In genomic region chr1:38888423-38889333, GRCh38 we compare ENCODE assay signal across 1 cellular context.
A peak's percentile ranks its signal among the peaks of the same experiment; 100 is the strongest.
TF ChIP-seq lines count a peak whose summit lies in the region.

No MANE protein-coding gene starts in this region.

TF ChIP-seq in HepG2, 621 proteins besides CTCF, POLR2A, EP300 and RAD21 (continues in another document):
- TF ChIP-seq NAIF1 (CRISPR knock-in tag; IDR thresholded peaks at IDR 0.05; ENCODE audit: borderline replicate concordance): no peak
- no peak for TF ChIP-seq ZNF704 (CRISPR knock-in tag; IDR thresholded peaks at IDR 0.05; ENCODE audit: borderline replicate concordance)
- TF ChIP-seq KLF13 (CRISPR knock-in tag; IDR thresholded peaks at IDR 0.05): no peak
- no peak for TF ChIP-seq POGZ (CRISPR knock-in tag; IDR thresholded peaks at IDR 0.05)
- no peak for TF ChIP-seq SRY (CRISPR knock-in tag; IDR thresholded peaks at IDR 0.05)
- TF ChIP-seq SOX13 (IDR thresholded peaks at IDR 0.05): no peak
- TF ChIP-seq SOX13 (CRISPR knock-in tag; conservative IDR thresholded peaks at IDR 0.05 in 1 of 2, IDR thresholded peaks at IDR 0.05 in 1 of 2): 0 out of 4 replicates have a peak, but pooled peaks of 1 of the 2 experiments have one; percentile 32
- TF ChIP-seq ZNF607 (CRISPR knock-in tag; IDR thresholded peaks at IDR 0.05; ENCODE audit: borderline replicate concordance): no peak
- TF ChIP-seq ZSCAN25 (CRISPR knock-in tag; IDR thresholded peaks at IDR 0.05): no peak
- TF ChIP-seq CREM (IDR thresholded peaks at IDR 0.05): peak; percentile 49; the same call in 1 of the 2 replicates
- TF ChIP-seq CREM (CRISPR knock-in tag; IDR thresholded peaks at IDR 0.05): no peak
- TF ChIP-seq, protein P1, sequence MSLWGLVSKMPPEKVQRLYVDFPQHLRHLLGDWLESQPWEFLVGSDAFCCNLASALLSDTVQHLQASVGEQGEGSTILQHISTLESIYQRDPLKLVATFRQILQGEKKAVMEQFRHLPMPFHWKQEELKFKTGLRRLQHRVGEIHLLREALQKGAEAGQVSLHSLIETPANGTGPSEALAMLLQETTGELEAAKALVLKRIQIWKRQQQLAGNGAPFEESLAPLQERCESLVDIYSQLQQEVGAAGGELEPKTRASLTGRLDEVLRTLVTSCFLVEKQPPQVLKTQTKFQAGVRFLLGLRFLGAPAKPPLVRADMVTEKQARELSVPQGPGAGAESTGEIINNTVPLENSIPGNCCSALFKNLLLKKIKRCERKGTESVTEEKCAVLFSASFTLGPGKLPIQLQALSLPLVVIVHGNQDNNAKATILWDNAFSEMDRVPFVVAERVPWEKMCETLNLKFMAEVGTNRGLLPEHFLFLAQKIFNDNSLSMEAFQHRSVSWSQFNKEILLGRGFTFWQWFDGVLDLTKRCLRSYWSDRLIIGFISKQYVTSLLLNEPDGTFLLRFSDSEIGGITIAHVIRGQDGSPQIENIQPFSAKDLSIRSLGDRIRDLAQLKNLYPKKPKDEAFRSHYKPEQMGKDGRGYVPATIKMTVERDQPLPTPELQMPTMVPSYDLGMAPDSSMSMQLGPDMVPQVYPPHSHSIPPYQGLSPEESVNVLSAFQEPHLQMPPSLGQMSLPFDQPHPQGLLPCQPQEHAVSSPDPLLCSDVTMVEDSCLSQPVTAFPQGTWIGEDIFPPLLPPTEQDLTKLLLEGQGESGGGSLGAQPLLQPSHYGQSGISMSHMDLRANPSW (CRISPR knock-in tag; IDR thresholded peaks at IDR 0.05; ENCODE audit: borderline replicate concordance): no peak
- TF ChIP-seq LRRFIP1 (CRISPR knock-in tag; conservative IDR thresholded peaks at IDR 0.05): no peak
- no peak for TF ChIP-seq POLR2AphosphoS5 (IDR thresholded peaks at IDR 0.05; ENCODE audit: low read depth, low read length)
- TF ChIP-seq, protein P2, sequence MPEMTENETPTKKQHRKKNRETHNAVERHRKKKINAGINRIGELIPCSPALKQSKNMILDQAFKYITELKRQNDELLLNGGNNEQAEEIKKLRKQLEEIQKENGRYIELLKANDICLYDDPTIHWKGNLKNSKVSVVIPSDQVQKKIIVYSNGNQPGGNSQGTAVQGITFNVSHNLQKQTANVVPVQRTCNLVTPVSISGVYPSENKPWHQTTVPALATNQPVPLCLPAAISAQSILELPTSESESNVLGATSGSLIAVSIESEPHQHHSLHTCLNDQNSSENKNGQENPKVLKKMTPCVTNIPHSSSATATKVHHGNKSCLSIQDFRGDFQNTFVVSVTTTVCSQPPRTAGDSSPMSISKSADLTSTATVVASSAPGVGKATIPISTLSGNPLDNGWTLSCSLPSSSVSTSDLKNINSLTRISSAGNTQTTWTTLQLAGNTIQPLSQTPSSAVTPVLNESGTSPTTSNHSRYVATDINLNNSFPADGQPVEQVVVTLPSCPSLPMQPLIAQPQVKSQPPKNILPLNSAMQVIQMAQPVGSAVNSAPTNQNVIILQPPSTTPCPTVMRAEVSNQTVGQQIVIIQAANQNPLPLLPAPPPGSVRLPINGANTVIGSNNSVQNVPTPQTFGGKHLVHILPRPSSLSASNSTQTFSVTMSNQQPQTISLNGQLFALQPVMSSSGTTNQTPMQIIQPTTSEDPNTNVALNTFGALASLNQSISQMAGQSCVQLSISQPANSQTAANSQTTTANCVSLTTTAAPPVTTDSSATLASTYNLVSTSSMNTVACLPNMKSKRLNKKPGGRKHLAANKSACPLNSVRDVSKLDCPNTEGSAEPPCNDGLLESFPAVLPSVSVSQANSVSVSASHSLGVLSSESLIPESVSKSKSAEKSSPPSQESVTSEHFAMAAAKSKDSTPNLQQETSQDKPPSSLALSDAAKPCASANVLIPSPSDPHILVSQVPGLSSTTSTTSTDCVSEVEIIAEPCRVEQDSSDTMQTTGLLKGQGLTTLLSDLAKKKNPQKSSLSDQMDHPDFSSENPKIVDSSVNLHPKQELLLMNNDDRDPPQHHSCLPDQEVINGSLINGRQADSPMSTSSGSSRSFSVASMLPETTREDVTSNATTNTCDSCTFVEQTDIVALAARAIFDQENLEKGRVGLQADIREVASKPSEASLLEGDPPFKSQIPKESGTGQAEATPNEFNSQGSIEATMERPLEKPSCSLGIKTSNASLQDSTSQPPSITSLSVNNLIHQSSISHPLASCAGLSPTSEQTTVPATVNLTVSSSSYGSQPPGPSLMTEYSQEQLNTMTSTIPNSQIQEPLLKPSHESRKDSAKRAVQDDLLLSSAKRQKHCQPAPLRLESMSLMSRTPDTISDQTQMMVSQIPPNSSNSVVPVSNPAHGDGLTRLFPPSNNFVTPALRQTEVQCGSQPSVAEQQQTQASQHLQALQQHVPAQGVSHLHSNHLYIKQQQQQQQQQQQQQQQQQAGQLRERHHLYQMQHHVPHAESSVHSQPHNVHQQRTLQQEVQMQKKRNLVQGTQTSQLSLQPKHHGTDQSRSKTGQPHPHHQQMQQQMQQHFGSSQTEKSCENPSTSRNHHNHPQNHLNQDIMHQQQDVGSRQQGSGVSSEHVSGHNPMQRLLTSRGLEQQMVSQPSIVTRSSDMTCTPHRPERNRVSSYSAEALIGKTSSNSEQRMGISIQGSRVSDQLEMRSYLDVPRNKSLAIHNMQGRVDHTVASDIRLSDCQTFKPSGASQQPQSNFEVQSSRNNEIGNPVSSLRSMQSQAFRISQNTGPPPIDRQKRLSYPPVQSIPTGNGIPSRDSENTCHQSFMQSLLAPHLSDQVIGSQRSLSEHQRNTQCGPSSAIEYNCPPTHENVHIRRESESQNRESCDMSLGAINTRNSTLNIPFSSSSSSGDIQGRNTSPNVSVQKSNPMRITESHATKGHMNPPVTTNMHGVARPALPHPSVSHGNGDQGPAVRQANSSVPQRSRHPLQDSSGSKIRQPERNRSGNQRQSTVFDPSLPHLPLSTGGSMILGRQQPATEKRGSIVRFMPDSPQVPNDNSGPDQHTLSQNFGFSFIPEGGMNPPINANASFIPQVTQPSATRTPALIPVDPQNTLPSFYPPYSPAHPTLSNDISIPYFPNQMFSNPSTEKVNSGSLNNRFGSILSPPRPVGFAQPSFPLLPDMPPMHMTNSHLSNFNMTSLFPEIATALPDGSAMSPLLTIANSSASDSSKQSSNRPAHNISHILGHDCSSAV (CRISPR knock-in tag; IDR thresholded peaks at IDR 0.05; ENCODE audit: borderline replicate concordance): no peak
- no peak for TF ChIP-seq BORCS8-MEF2B (CRISPR knock-in tag; IDR thresholded peaks at IDR 0.05)
- TF ChIP-seq ZNF563 (CRISPR knock-in tag; IDR thresholded peaks at IDR 0.05): no peak
- no peak for TF ChIP-seq ZNF296 (CRISPR knock-in tag; conservative IDR thresholded peaks at IDR 0.05)
- TF ChIP-seq ZNF276 (CRISPR knock-in tag; IDR thresholded peaks at IDR 0.05; ENCODE audit: low read depth): no peak
- TF ChIP-seq ZNF282 (IDR thresholded peaks at IDR 0.05; ENCODE audit: partially characterized antibody): no peak
- no peak for TF ChIP-seq ZNF749 (CRISPR knock-in tag; IDR thresholded peaks at IDR 0.05; ENCODE audit: borderline replicate concordance)
- TF ChIP-seq ZNF772 (CRISPR knock-in tag; IDR thresholded peaks at IDR 0.05): no peak
- TF ChIP-seq ZNF770 (CRISPR knock-in tag; IDR thresholded peaks at IDR 0.05): peak; percentile 95
- no peak for TF ChIP-seq ZEB1 (IDR thresholded peaks at IDR 0.05; ENCODE audit: insufficient replicate concordance, low read depth)
- TF ChIP-seq ZNF136 (CRISPR knock-in tag; IDR thresholded peaks at IDR 0.05; ENCODE audit: low read depth): no peak
- TF ChIP-seq ZNF281 (CRISPR knock-in tag; IDR thresholded peaks at IDR 0.05; ENCODE audit: borderline replicate concordance): no peak
- no peak for TF ChIP-seq KLF9 (CRISPR knock-in tag; IDR thresholded peaks at IDR 0.05; ENCODE audit: low read depth)
- no peak for TF ChIP-seq FLYWCH1 (CRISPR knock-in tag; IDR thresholded peaks at IDR 0.05)
- TF ChIP-seq ZNF101 (CRISPR knock-in tag; IDR thresholded peaks at IDR 0.05; ENCODE audit: borderline replicate concordance, low read depth): no peak
- no peak for TF ChIP-seq RBAK (CRISPR knock-in tag; IDR thresholded peaks at IDR 0.05)
- TF ChIP-seq NFKBIZ (CRISPR knock-in tag; IDR thresholded peaks at IDR 0.05): no peak
- no peak for TF ChIP-seq TBL1XR1 (IDR thresholded peaks at IDR 0.05; ENCODE audit: borderline replicate concordance, low read length, partially characterized antibody)
- TF ChIP-seq ARNT2 (CRISPR knock-in tag; IDR thresholded peaks at IDR 0.05; ENCODE audit: low read depth): no peak
- no peak for TF ChIP-seq XRCC5 (optimal IDR thresholded peaks at IDR 0.05; ENCODE audit: low read length)
- 0 out of 2 replicates have a peak, but pooled peaks have one; percentile 41 for TF ChIP-seq MIER2 (CRISPR knock-in tag; IDR thresholded peaks at IDR 0.05)
- no peak for TF ChIP-seq ISL2 (CRISPR knock-in tag; IDR thresholded peaks at IDR 0.05)
- TF ChIP-seq, protein P3, sequence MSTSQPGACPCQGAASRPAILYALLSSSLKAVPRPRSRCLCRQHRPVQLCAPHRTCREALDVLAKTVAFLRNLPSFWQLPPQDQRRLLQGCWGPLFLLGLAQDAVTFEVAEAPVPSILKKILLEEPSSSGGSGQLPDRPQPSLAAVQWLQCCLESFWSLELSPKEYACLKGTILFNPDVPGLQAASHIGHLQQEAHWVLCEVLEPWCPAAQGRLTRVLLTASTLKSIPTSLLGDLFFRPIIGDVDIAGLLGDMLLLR (CRISPR knock-in tag; IDR thresholded peaks at IDR 0.05): no peak
- TF ChIP-seq ZNF589 (CRISPR knock-in tag; conservative IDR thresholded peaks at IDR 0.05): no peak
- TF ChIP-seq ZFP90 (CRISPR knock-in tag; IDR thresholded peaks at IDR 0.05; ENCODE audit: borderline replicate concordance): no peak
- no peak for TF ChIP-seq NR2F1 (CRISPR knock-in tag; IDR thresholded peaks at IDR 0.05)
